In genomic region chr10:50884302-50884701, GRCh38 we compare ENCODE assay signal across 1 cellular context.
TF ChIP-seq lines count a peak whose summit lies in the region.

No MANE protein-coding gene starts in this region.

TF ChIP-seq in liver, 16 proteins besides CTCF, POLR2A, EP300 and RAD21 (continued from another document):
- TF ChIP-seq NR2F2 (IDR thresholded peaks at IDR 0.05) (no peak), HNF4G (IDR thresholded peaks at IDR 0.05) (no peak), JUND (IDR thresholded peaks at IDR 0.05) (no peak), FOXA1 (IDR thresholded peaks at IDR 0.05) (no peak), YY1 (IDR thresholded peaks at IDR 0.05) (no peak), MAX (IDR thresholded peaks at IDR 0.05) (no peak), GABPA (IDR thresholded peaks at IDR 0.05 in 1 of 2, conservative IDR thresholded peaks at IDR 0.05 in 1 of 2) (no peak)
